26 cellular contexts compared by ENCODE assay signal in the genomic region with DNA sequence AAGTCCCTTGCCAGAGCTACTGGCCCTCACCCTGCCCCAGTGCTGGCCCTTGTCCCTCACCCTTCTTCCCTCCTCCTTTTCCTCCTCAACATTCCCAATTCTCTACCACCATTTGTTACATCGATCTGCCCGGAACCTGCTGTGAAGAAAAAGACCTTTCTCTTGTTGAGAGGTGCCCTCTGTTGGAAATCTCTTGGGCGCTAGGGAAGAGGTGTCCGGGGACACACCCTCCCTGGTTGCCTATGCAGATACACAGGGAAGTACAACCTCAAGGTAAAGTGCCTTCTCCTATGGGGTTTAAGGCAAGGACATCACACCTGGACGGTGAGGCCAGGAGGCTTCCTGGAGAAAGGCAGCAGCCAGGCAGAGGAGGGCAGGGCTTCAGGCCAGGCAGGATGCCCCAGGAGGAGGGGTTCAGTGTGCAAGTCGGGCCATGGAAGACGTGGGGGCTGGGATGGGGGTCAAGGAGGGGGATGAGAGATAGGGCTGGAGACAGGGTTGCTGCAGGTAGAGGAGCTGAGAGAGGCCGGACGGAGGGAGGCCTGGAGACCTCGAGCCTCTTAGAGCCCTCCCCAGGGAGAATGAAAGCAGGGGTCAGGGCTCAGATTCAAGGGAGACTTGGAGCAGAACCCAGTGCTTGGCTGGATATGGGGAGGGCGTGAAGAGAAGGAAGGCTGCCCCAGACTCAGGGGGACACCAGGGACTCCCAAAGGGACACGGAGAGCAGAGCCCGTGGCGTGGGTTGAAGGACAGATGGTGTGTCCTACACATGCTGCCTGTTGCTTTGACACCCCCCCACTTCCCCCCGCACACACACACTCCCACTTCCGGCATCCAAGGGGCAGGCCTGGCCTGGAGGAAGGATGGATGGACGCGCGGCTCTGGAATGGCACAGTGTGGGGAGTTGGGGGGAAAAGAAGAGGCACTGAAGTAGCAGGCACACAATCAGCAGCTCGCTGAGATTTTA. TPM values are rescaled to one million over a fixed set of nuclear protein-coding genes. Genes with fewer than 3 reads are reported as not detected.
DNase-seq lines count a peak whose midpoint lies in the region; FAIRE-seq and TF ChIP-seq lines count a peak whose summit lies in the region.
"Had no signal": no experiment of that assay in that cellular context is flagged by ENCODE, and none has a peak within 500 bp of the region (broad histone marks: within the 10 kb centered on the region; RNA-seq: fewer than 3 reads in every experiment).

No MANE protein-coding gene starts in this region.

- no peak overlapping the region for H3K56ac ChIP-seq in H1 (replicated peaks; ENCODE audit: insufficient read length, low read depth, low read length)

- no peaks in the 10 kb centered on the region for H3K9me3 ChIP-seq in mammary epithelial cell (replicated peaks; ENCODE audit: insufficient read depth, low read length)
- H3K9me3 ChIP-seq in H1 (ENCODE audit: insufficient read depth in 2 of 2, low read depth in 1 of 2, low read length in 1 of 2): no peaks in the 10 kb centered on the region
- no peaks in the 10 kb centered on the region for H3K9me3 ChIP-seq in SJCRH30 (replicated peaks)

- H3K79me1 ChIP-seq in H1 (ENCODE audit: low read depth, low read length): no peaks in the 10 kb centered on the region

- TF ChIP-seq EP300 in H1 (IDR thresholded peaks at IDR 0.05; ENCODE audit: borderline replicate concordance in 1 of 2, low read depth in 2 of 2, low read length in 2 of 2): no peak

- H3K4me3 Mint-ChIP-seq in MCF 10A (ENCODE audit: unreplicated experiment): no peak overlapping the region
- no peak overlapping the region for H3K4me3 Mint-ChIP-seq in neural crest cell
- no peak overlapping the region for H3K4me3 Mint-ChIP-seq in type B pancreatic cell
- H3K4me3 Mint-ChIP-seq: CD8-positive, alpha-beta memory T cell; GM23338 had no signal

- H3K23ac ChIP-seq in H1 (ENCODE audit: insufficient read length): no peak overlapping the region

- TF ChIP-seq POLR2A in H1 (IDR thresholded peaks at IDR 0.05; ENCODE audit: control extremely low read depth in 1 of 2, low read depth in 2 of 2, low read length in 2 of 2): no peak

- BruUV-seq in MCF 10A (replicated peaks; lab: Mats Ljungman, UMichigan) (no TSS peak), mammary epithelial cell (replicated peaks; lab: Mats Ljungman, UMichigan) (no TSS peak)

- H3K4me1 ChIP-seq in mammary epithelial cell (ENCODE audit: insufficient read depth, low read length) (peaks cover 23% of the 10 kb centered on the region), H1 (replicated peaks in 1 of 4; ENCODE audit: control insufficient read depth in 3 of 4, insufficient read depth in 4 of 4, low read length in 3 of 4) (peaks cover 5 to 25% (median 10%) of the 10 kb centered on the region in 4 experiments; a peak in 6 of 7 replicates), SJCRH30 (no peaks in the 10 kb centered on the region)

- peaks cover 10% of the 10 kb centered on the region; the same call in 1 of the 2 replicates for H3K23me2 ChIP-seq in H1 (ENCODE audit: low read depth, low read length)

- no peak overlapping the region for H3K4me3 ChIP-seq in mammary epithelial cell (replicated peaks in 1 of 3; ENCODE audit: insufficient read depth in 1 of 3, low read depth in 2 of 3, low read length in 3 of 3)
- H3K4me3 ChIP-seq in H1 (ENCODE audit: extremely low read depth in 1 of 4, insufficient read depth in 2 of 4, low read depth in 3 of 4, low read length in 4 of 4): no peak overlapping the region
- no peak overlapping the region for H3K4me3 ChIP-seq in SJCRH30
- H3K4me3 ChIP-seq: GM23338 had no signal

- H2BK20ac ChIP-seq in H1 (ENCODE audit: low read length): no peak overlapping the region

- H4K91ac ChIP-seq in H1 (replicated peaks; ENCODE audit: insufficient read length, low read length): no peak overlapping the region

- FAIRE-seq in H1 (lab: Jason Lieb, UNC): no peak
- FAIRE-seq: A204.1, D721Med, GM18507 had no signal

- no peak for DNase-seq in MCF 10A (ENCODE audit: unreplicated experiment)
- DNase-seq in mammary epithelial cell: no peak
- no peak for DNase-seq in H1 (ENCODE audit: low read depth in 1 of 2, low spot score in 2 of 2)
- no peak for DNase-seq in neural crest cell (ENCODE audit: low read depth, low spot score)
- no peak for DNase-seq in type B pancreatic cell (ENCODE audit: extremely low spot score, unreplicated experiment)
- DNase-seq in SJCRH30: no peak
- no peak for DNase-seq in putamen (ENCODE audit: low spot score)
- no peak for DNase-seq in NCI-H69 (lab: John Stamatoyannopoulos, UW)
- DNase-seq: CD8-positive, alpha-beta memory T cell; DMS53; GDM1; Kasumi-1; NCI-H1092; NCI-H1436; NCI-H2029; NCI-H2171; NCI-H345; NCI-H524; NCI-H82; RPMI8226; SHP77 treated with DMSO at 0.1 percent for 48 hours had no signal

- no peak overlapping the region for H3K14ac ChIP-seq in H1 (ENCODE audit: insufficient read length)

- 94% methylated on average over 9 of the region's 20 CpGs for WGBS in mammary epithelial cell (ENCODE audit: low coverage, missing lambda C conversion rate)
- WGBS in H1 (ENCODE audit: extremely low coverage in 1 of 2, insufficient coverage in 1 of 2, insufficient read length in 1 of 2, insufficient replicate concordance in 2 of 2, low coverage in 1 of 2, low lambda C conversion rate in 2 of 2, missing lambda C conversion rate in 1 of 2), 2 experiments: 93% methylated on average over 15 of the region's 20 CpGs; no CpG with 5 or more reads in 1 of the 2 experiments

- H3K9ac ChIP-seq in mammary epithelial cell (ENCODE audit: insufficient read depth, low read length): no peak overlapping the region
- no peak overlapping the region for H3K9ac ChIP-seq in H1 (replicated peaks in 1 of 4; ENCODE audit: extremely low read depth in 1 of 4, low read depth in 3 of 4, low read length in 3 of 4)

- H3K27me3 Mint-ChIP-seq in MCF 10A (ENCODE audit: insufficient read depth, unreplicated experiment) (no peaks in the 10 kb centered on the region), neural crest cell (ENCODE audit: low read depth) (no peaks in the 10 kb centered on the region), type B pancreatic cell (no peaks in the 10 kb centered on the region)

- H3K27ac ChIP-seq in mammary epithelial cell (ENCODE audit: insufficient read depth, low read depth, low read length) (no peak overlapping the region), H1 (ENCODE audit: low read depth, low read length) (no peak overlapping the region), SJCRH30 (no peak overlapping the region)
- H3K27ac ChIP-seq: C4-2B had no signal

- no peak overlapping the region for H2BK5ac ChIP-seq in H1 (ENCODE audit: low read depth, low read length)

- dilution Hi-C loops in mammary epithelial cell (cut with HindIII; ENCODE audit: low sequenced_read_pairs): no loop called here

- H3K9me3 Mint-ChIP-seq in MCF 10A (ENCODE audit: unreplicated experiment): no peaks in the 10 kb centered on the region
- no peaks in the 10 kb centered on the region for H3K9me3 Mint-ChIP-seq in neural crest cell
- no peaks in the 10 kb centered on the region for H3K9me3 Mint-ChIP-seq in type B pancreatic cell
- H3K9me3 Mint-ChIP-seq: CD8-positive, alpha-beta memory T cell; GM23338 had no signal

- H2AFZ ChIP-seq in mammary epithelial cell (ENCODE audit: low read depth, low read length): no peak overlapping the region
- H2AFZ ChIP-seq in H1 (ENCODE audit: low read length): no peak overlapping the region
- H2AFZ ChIP-seq: GM23338 had no signal

- H3K27me3 ChIP-seq in mammary epithelial cell (ENCODE audit: insufficient read depth, low read length): no peaks in the 10 kb centered on the region
- peaks cover 7 to 33% (median 22%) of the 10 kb centered on the region in 4 experiments for H3K27me3 ChIP-seq in H1 (replicated peaks in 1 of 4; ENCODE audit: control insufficient read depth in 3 of 4, extremely low read depth in 1 of 4, insufficient read depth in 3 of 4, low read length in 3 of 4)
- H3K27me3 ChIP-seq in SJCRH30: peaks cover 4% of the 10 kb centered on the region; the same call in 1 of the 2 replicates

- no peak overlapping the region for H4K5ac ChIP-seq in H1 (ENCODE audit: insufficient read length, low read depth, low read length)

- no peak overlapping the region for H2BK120ac ChIP-seq in H1 (replicated peaks; ENCODE audit: low read depth, low read length)

- TF ChIP-seq RAD21 in H1 (IDR thresholded peaks at IDR 0.05 in 1 of 2, conservative IDR thresholded peaks at IDR 0.05 in 1 of 2; ENCODE audit: low read depth in 2 of 2, low read length in 2 of 2): no peak

- H4K8ac ChIP-seq in H1 (ENCODE audit: extremely low read depth, insufficient read depth, low read length): no peak overlapping the region

- no peaks in the 10 kb centered on the region for H3K79me2 ChIP-seq in mammary epithelial cell (ENCODE audit: insufficient read depth, low read length)
- no peaks in the 10 kb centered on the region for H3K79me2 ChIP-seq in H1 (ENCODE audit: control insufficient read depth in 1 of 2, insufficient read depth in 2 of 2, low read length in 2 of 2)

- no peak overlapping the region for H3K4ac ChIP-seq in H1 (replicated peaks; ENCODE audit: insufficient read length, low read depth, low read length)

- H3K4me1 Mint-ChIP-seq in MCF 10A (ENCODE audit: insufficient read depth, unreplicated experiment): peaks cover 12% of the 10 kb centered on the region
- H3K4me1 Mint-ChIP-seq in neural crest cell: peaks cover 4% of the 10 kb centered on the region
- H3K4me1 Mint-ChIP-seq in type B pancreatic cell (ENCODE audit: unreplicated experiment): peaks cover 16% of the 10 kb centered on the region

- H2BK15ac ChIP-seq in H1 (ENCODE audit: low read length): 0 out of 2 replicates have a peak overlapping the region, but pooled peaks have one; percentile 81

- TF ChIP-seq CTCF in MCF 10A (IDR thresholded peaks at IDR 0.05; ENCODE audit: unreplicated experiment) (no peak), mammary epithelial cell (conservative IDR thresholded peaks at IDR 0.05 in 1 of 2, IDR thresholded peaks at IDR 0.05 in 1 of 2; ENCODE audit: extremely low read depth in 1 of 2, insufficient read depth in 1 of 2, low read depth in 1 of 2, low read length in 2 of 2) (no peak), H1 (IDR thresholded peaks at IDR 0.05; ENCODE audit: control extremely low read depth in 1 of 3, insufficient read depth in 1 of 3, low read depth in 1 of 3, low read length in 3 of 3) (no peak), neural crest cell (conservative IDR thresholded peaks at IDR 0.05) (no peak), type B pancreatic cell (conservative IDR thresholded peaks at IDR 0.05) (no peak)

- H2AK5ac ChIP-seq in H1 (ENCODE audit: low read depth, low read length): 0 out of 2 replicates have a peak overlapping the region, but pooled peaks have one; percentile 75

- CTCF ChIA-PET in MCF 10A (lab: Yijun Ruan, JAX): interaction anchor here (0.6 to 2.4 kb wide), 2 partner anchors 93 to 110 kb away, joined by 3 to 9 read pairs; no protein-coding TSS in a partner anchor
- CTCF ChIA-PET in mammary epithelial cell (lab: Charles Lee; ENCODE audit: low non-redundant PET): no interaction called here
- CTCF ChIA-PET in H1 (lab: Charles Lee; ENCODE audit: partially characterized antibody): interaction anchor here (0.7 to 2.2 kb wide), 6 partner anchors 20 to 110 kb away, joined by 3 to 7 read pairs (median 4); no protein-coding TSS in a partner anchor

- intact Hi-C loops in MCF 10A (cut with micrococcal nuclease): no loop called here
- intact Hi-C loops in mammary epithelial cell (cut with micrococcal nuclease): no loop called here

- H3K27ac Mint-ChIP-seq in MCF 10A (ENCODE audit: low read depth, unreplicated experiment) (peak overlapping the region; percentile 51), neural crest cell (ENCODE audit: unreplicated experiment) (peak overlapping the region; percentile 78), type B pancreatic cell (peak overlapping the region; percentile 21)
- H3K27ac Mint-ChIP-seq: GM23338 had no signal

- H4K20me1 ChIP-seq in mammary epithelial cell (ENCODE audit: insufficient read depth, low read length) (no peaks in the 10 kb centered on the region), H1 (replicated peaks in 1 of 2; ENCODE audit: control insufficient read depth in 1 of 2, insufficient read depth in 2 of 2, low read length in 2 of 2) (no peaks in the 10 kb centered on the region)

- no peak overlapping the region for H3K4me2 ChIP-seq in mammary epithelial cell (ENCODE audit: insufficient read depth, low read depth, low read length)
- H3K4me2 ChIP-seq in H1 (ENCODE audit: insufficient read depth in 1 of 2, low read depth in 2 of 2, low read length in 2 of 2): no peak overlapping the region
- H3K4me2 ChIP-seq: GM23338 had no signal

- POLR2A ChIA-PET in MCF 10A (lab: Yijun Ruan, JAX) (interaction anchor here (0.6 kb wide), 1 partner anchor 843 kb away, joined by 4 read pairs; no protein-coding TSS in a partner anchor), H1 (lab: Charles Lee; ENCODE audit: partially characterized antibody) (no interaction called here)

- H3K36me3 ChIP-seq in mammary epithelial cell (ENCODE audit: insufficient read depth, low read length) (no peaks in the 10 kb centered on the region), H1 (ENCODE audit: control insufficient read depth in 2 of 4, insufficient read depth in 4 of 4, low read length in 3 of 4) (no peaks in the 10 kb centered on the region), SJCRH30 (no peaks in the 10 kb centered on the region)

- H3K18ac ChIP-seq in H1 (ENCODE audit: extremely low read depth, low read length): no peak overlapping the region

- 0 out of 2 replicates have a peak overlapping the region, but pooled peaks have one; percentile 39 for H2BK12ac ChIP-seq in H1 (ENCODE audit: low read depth, low read length)

- in situ Hi-C loops in mammary epithelial cell (cut with MboI; ENCODE audit: low sequenced_read_pairs in 2 of 2): no loop called here

- H3K36me3 Mint-ChIP-seq in MCF 10A (ENCODE audit: insufficient read depth, unreplicated experiment): no peaks in the 10 kb centered on the region
- H3K36me3 Mint-ChIP-seq in neural crest cell (ENCODE audit: low read depth): no peaks in the 10 kb centered on the region
- no peaks in the 10 kb centered on the region for H3K36me3 Mint-ChIP-seq in type B pancreatic cell
- H3K36me3 Mint-ChIP-seq: CD8-positive, alpha-beta memory T cell had no signal

RNA-seq across cellular contexts. Expression of gene RIPK4, which starts 44.5 kb away (rescaled TPM):
- 14.0 and 22.3 TPM in 2 replicates for total RNA-seq in MCF 10A (2022)
- 10 to 100 TPM; 50.1 to 83.9 TPM for total RNA-seq in mammary epithelial cell
- polyA plus RNA-seq in mammary epithelial cell: 21.0 TPM
- polyA minus RNA-seq in mammary epithelial cell: 36.0 TPM
- 4.5 and 5.6 TPM in 2 replicates for total RNA-seq in H1 (2021; fragmentation: NEBNext Ultra II Directional; extraction: Animal tissue kit (Norgen Biotek cat#: 25700))
- 2.7 and 4.5 TPM in 2 replicates for polyA plus RNA-seq in H1 (2011; rRNA removed)
- polyA plus RNA-seq in H1 (2011; cell fraction: cytosol; rRNA removed): 2.8 TPM
- 4.9 TPM for polyA plus RNA-seq in H1 (2011; cell fraction: nucleus; rRNA removed)
- 2.6 to 5.4 TPM (median 5.1 TPM) in 4 replicates for polyA plus RNA-seq in H1 (2012, experiment 1 of 2)
- 4.1 TPM for polyA plus RNA-seq in H1 (2012, experiment 2 of 2)
- 1.8 TPM for polyA plus RNA-seq in H1 (2013, experiment 1 of 2)
- polyA plus RNA-seq in H1 (2013, experiment 2 of 2): 1.7 TPM
- 2.7 and 3.5 TPM in 2 replicates for polyA minus RNA-seq in H1 (2011; rRNA and poly(A)+ RNA removed)
- 3.4 TPM for polyA minus RNA-seq in H1 (2011; cell fraction: cytosol; rRNA and poly(A)+ RNA removed)
- 3.7 TPM for polyA minus RNA-seq in H1 (2011; cell fraction: nucleus; rRNA and poly(A)+ RNA removed)
- total RNA-seq in neural crest cell: not detected in 2 replicates
- 13.7 and 30.3 TPM in 2 replicates for total RNA-seq in type B pancreatic cell (ENCODE audit: low replicate concordance)
- not detected in 2 replicates for total RNA-seq in SJCRH30 (2014; rRNA removed; shearing (Covaris generic))
- polyA plus RNA-seq: CD8-positive, alpha-beta memory T cell had no signal

Comparison
In these comparisons a context has a peak if more than half of its experiments do, and no peak if none do; other contexts are left out.
1. H3K27ac Mint-ChIP-seq: peak in every context shown above with its lines; median percentile 78 in neural crest cell; 51 in MCF 10A; 21 in type B pancreatic cell.